Comparison of ENCODE assay signal across 8 cellular contexts in genomic region chr21:34614693-34615486, GRCh38. TPM values are rescaled to one million over a fixed set of nuclear protein-coding genes. Genes with fewer than 3 reads are reported as not detected.
DNase-seq lines count a peak whose midpoint lies in the region; ATAC-seq and TF ChIP-seq lines count a peak whose summit lies in the region.

RCAN1 (minus strand) TSS chr21:34615113; CDS start chr21:34615011, 102 bp downstream.

- H3K4me1 Mint-ChIP-seq in activated T-cell treated with anti-CD3 and anti-CD28 coated beads, Interleukin-2, amount 50 U/mL, for 24 hours (ENCODE audit: low read depth) = peaks cover 31% of the 10 kb centered on the region

- H3K9me3 Mint-ChIP-seq in activated T-cell treated with anti-CD3 and anti-CD28 coated beads, Interleukin-2, amount 50 U/mL, for 24 hours = no peaks in the 10 kb centered on the region

- H3K9me3 ChIP-seq in PC-9 (ENCODE audit: insufficient read depth, low read depth) = no peaks in the 10 kb centered on the region

- H3K4me3 Mint-ChIP-seq in activated T-cell treated with anti-CD3 and anti-CD28 coated beads, Interleukin-2, amount 50 U/mL, for 24 hours = peak within 1 kb of the TSS; percentile 83

- POLR2A ChIA-PET in PC-9 (lab: Charles Lee; ENCODE audit: unreplicated experiment) = no interaction called here

- intact Hi-C loops in PC-9 (cut with micrococcal nuclease; ENCODE audit: unreplicated experiment) = no loop called here

- no peaks in the 10 kb centered on the region for H3F3A ChIP-seq in PC-9 (ENCODE audit: insufficient read depth, low read depth)

- H3K4me2 ChIP-seq in PC-9 = peak within 1 kb of the TSS; percentile 97

- H2AFZ ChIP-seq in PC-9 = peak within 1 kb of the TSS; percentile 87

- peaks cover 3% of the 10 kb centered on the region for H3K36me3 Mint-ChIP-seq in activated T-cell treated with anti-CD3 and anti-CD28 coated beads, Interleukin-2, amount 50 U/mL, for 24 hours (ENCODE audit: low read depth)

- no peaks in the 10 kb centered on the region for H3K79me2 ChIP-seq in PC-9 (ENCODE audit: low read depth)

- no peaks in the 10 kb centered on the region for H3K36me3 ChIP-seq in PC-9 (ENCODE audit: low read depth)

- H3K4me3 ChIP-seq in PC-9 (peak within 1 kb of the TSS; percentile 73), epithelial cell of proximal tubule (ENCODE audit: low read depth, low read length) (peak within 1 kb of the TSS; percentile 64)

- H3K27me3 Mint-ChIP-seq in activated T-cell treated with anti-CD3 and anti-CD28 coated beads, Interleukin-2, amount 50 U/mL, for 24 hours = no peaks in the 10 kb centered on the region

- no peaks in the 10 kb centered on the region for H3K27me3 ChIP-seq in PC-9 (ENCODE audit: insufficient read depth, low read depth)

- BruUV-seq in PC-9 (replicated peaks; lab: Mats Ljungman, UMichigan) = no TSS peak

- peaks cover 3% of the 10 kb centered on the region; the same call in 1 of the 2 replicates for H3K4me1 ChIP-seq in PC-9 (replicated peaks; ENCODE audit: insufficient read depth)

- ATAC-seq in GM21619 (IDR thresholded peaks at IDR 0.05; ENCODE audit: unreplicated experiment) = peak; percentile 95

- peak; percentile 91 for DNase-seq in DMS153 treated with DMSO at 0.1 percent for 48 hours (lab: John Stamatoyannopoulos, UW; ENCODE audit: unreplicated experiment)
- DNase-seq in PC-9 = peak; percentile 78 to 82
- DNase-seq in activated T-cell treated with anti-CD3 and anti-CD28 coated beads, Interleukin-2, amount 50 U/mL, for 24 hours = peak; percentile 89
- peak; percentile 43 for DNase-seq in epithelial cell of proximal tubule (ENCODE audit: low read depth)
- peak; percentile 93 for DNase-seq in mucosa of gallbladder (ENCODE audit: low spot score)
- DNase-seq in stimulated activated CD8-positive, alpha-beta memory T cell treated with anti-CD3 and anti-CD28 coated beads, Interleukin-4, amount 100 ng/mL, for 24 hours (ENCODE audit: low read depth) = peak; percentile 78

- TF ChIP-seq CTCF in PC-9 (conservative IDR thresholded peaks at IDR 0.05) (no peak), epithelial cell of proximal tubule (conservative IDR thresholded peaks at IDR 0.05; ENCODE audit: low read depth, low read length) (no peak)

- peak within 1 kb of the TSS; percentile 89 for H3K27ac Mint-ChIP-seq in activated T-cell treated with anti-CD3 and anti-CD28 coated beads, Interleukin-2, amount 50 U/mL, for 24 hours

- no peak for TF ChIP-seq EP300 in Ishikawa (IDR thresholded peaks at IDR 0.05; ENCODE audit: borderline replicate concordance)

- no peaks in the 10 kb centered on the region for H3K9me2 ChIP-seq in PC-9 (ENCODE audit: insufficient read depth)

- no peaks in the 10 kb centered on the region for H4K20me1 ChIP-seq in PC-9 (ENCODE audit: insufficient read depth)

- CTCF ChIA-PET in PC-9 (lab: Charles Lee) = interaction anchor here (0.6 kb wide), 1 partner anchor 1333 kb away, joined by 18 read pairs; no protein-coding TSS in a partner anchor

- TF ChIP-seq RAD21 in Ishikawa (IDR thresholded peaks at IDR 0.05; ENCODE audit: low read depth) = no peak

- H3K27ac ChIP-seq in PC-9 = no peak within 1 kb of the TSS

TF ChIP-seq in Ishikawa, 13 proteins besides CTCF, POLR2A, EP300 and RAD21:
- no peak for TF ChIP-seq TEAD4 (IDR thresholded peaks at IDR 0.05)
- TF ChIP-seq ZBTB7A (IDR thresholded peaks at IDR 0.05; ENCODE audit: low read depth) = no peak
- no peak for TF ChIP-seq REST (IDR thresholded peaks at IDR 0.05; ENCODE audit: low read depth)
- TF ChIP-seq EGR1 (IDR thresholded peaks at IDR 0.05) = 0 out of 2 replicates have a peak, but pooled peaks have one; percentile 33
- peak; percentile 44 for TF ChIP-seq MAX (IDR thresholded peaks at IDR 0.05)
- TF ChIP-seq TAF1 (IDR thresholded peaks at IDR 0.05; ENCODE audit: low read depth) = no peak
- peak; percentile 99 for TF ChIP-seq USF1 (IDR thresholded peaks at IDR 0.05)
- peak; percentile 99 for TF ChIP-seq YY1 (IDR thresholded peaks at IDR 0.05; ENCODE audit: low read depth)
- no peak for TF ChIP-seq TCF12 (IDR thresholded peaks at IDR 0.05; ENCODE audit: low read depth)
- TF ChIP-seq CREB1 (IDR thresholded peaks at IDR 0.05; ENCODE audit: low read depth) = no peak
- no peak for TF ChIP-seq CEBPB (IDR thresholded peaks at IDR 0.05)
- no peak for TF ChIP-seq FOXM1 (IDR thresholded peaks at IDR 0.05; ENCODE audit: borderline replicate concordance, low read depth)
- TF ChIP-seq NFIC (IDR thresholded peaks at IDR 0.05) = no peak

RNA-seq across cellular contexts. Expression of gene RCAN1, which starts in this region (rescaled TPM):
- total RNA-seq in PC-9 (2021) = 6.2 and 7.2 TPM in 2 replicates
- 19.6 and 30.1 TPM in 2 replicates for total RNA-seq in epithelial cell of proximal tubule
- total RNA-seq in mucosa of gallbladder = 30.9 TPM

Comparison
In these comparisons a context has a peak if more than half of its experiments do, and no peak if none do; other contexts are left out.
1. DNase-seq: peak in every context shown above with its lines; median percentile 93 in mucosa of gallbladder; 91 in DMS153 treated with DMSO at 0.1 percent for 48 hours; 89 in activated T-cell treated with anti-CD3 and anti-CD28 coated beads, Interleukin-2, amount 50 U/mL, for 24 hours; 80 in PC-9; 78 in stimulated activated CD8-positive, alpha-beta memory T cell treated with anti-CD3 and anti-CD28 coated beads, Interleukin-4, amount 100 ng/mL, for 24 hours; 43 in epithelial cell of proximal tubule.